In genomic region chr12:117563007-117563406, GRCh38 we compare ENCODE assay signal across 2 cellular contexts.
A peak's percentile ranks its signal among the peaks of the same experiment; 100 is the strongest.
TF ChIP-seq lines count a peak whose summit lies in the region.

No MANE protein-coding gene starts in this region.

TF ChIP-seq in HEK293, 187 proteins besides CTCF, POLR2A, EP300 and RAD21 (continued from another document):
- TF ChIP-seq, protein P1, sequence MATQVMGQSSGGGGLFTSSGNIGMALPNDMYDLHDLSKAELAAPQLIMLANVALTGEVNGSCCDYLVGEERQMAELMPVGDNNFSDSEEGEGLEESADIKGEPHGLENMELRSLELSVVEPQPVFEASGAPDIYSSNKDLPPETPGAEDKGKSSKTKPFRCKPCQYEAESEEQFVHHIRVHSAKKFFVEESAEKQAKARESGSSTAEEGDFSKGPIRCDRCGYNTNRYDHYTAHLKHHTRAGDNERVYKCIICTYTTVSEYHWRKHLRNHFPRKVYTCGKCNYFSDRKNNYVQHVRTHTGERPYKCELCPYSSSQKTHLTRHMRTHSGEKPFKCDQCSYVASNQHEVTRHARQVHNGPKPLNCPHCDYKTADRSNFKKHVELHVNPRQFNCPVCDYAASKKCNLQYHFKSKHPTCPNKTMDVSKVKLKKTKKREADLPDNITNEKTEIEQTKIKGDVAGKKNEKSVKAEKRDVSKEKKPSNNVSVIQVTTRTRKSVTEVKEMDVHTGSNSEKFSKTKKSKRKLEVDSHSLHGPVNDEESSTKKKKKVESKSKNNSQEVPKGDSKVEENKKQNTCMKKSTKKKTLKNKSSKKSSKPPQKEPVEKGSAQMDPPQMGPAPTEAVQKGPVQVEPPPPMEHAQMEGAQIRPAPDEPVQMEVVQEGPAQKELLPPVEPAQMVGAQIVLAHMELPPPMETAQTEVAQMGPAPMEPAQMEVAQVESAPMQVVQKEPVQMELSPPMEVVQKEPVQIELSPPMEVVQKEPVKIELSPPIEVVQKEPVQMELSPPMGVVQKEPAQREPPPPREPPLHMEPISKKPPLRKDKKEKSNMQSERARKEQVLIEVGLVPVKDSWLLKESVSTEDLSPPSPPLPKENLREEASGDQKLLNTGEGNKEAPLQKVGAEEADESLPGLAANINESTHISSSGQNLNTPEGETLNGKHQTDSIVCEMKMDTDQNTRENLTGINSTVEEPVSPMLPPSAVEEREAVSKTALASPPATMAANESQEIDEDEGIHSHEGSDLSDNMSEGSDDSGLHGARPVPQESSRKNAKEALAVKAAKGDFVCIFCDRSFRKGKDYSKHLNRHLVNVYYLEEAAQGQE (tag by site-specific recombination; IDR thresholded peaks at IDR 0.05) = peak; percentile 77
- no peak for TF ChIP-seq ZNF514 (tag by site-specific recombination; IDR thresholded peaks at IDR 0.05)
- TF ChIP-seq GLI2 (tag by site-specific recombination; IDR thresholded peaks at IDR 0.05; ENCODE audit: borderline replicate concordance, low read depth) = no peak
- no peak for TF ChIP-seq WT1 (tag by site-specific recombination; IDR thresholded peaks at IDR 0.05)

TF ChIP-seq in WTC11, 78 proteins besides CTCF, POLR2A, EP300 and RAD21 (continued from another document):
- no peak for TF ChIP-seq ETV6 (CRISPR knock-in tag; IDR thresholded peaks at IDR 0.05)
- TF ChIP-seq ZNF232 (CRISPR knock-in tag; IDR thresholded peaks at IDR 0.05) = no peak
- no peak for TF ChIP-seq NFYB (CRISPR knock-in tag; conservative IDR thresholded peaks at IDR 0.05; ENCODE audit: low read depth)
- no peak for TF ChIP-seq ELF4 (CRISPR knock-in tag; IDR thresholded peaks at IDR 0.05; ENCODE audit: low read depth)
